16 cellular contexts compared by ENCODE assay signal in the genomic region with DNA sequence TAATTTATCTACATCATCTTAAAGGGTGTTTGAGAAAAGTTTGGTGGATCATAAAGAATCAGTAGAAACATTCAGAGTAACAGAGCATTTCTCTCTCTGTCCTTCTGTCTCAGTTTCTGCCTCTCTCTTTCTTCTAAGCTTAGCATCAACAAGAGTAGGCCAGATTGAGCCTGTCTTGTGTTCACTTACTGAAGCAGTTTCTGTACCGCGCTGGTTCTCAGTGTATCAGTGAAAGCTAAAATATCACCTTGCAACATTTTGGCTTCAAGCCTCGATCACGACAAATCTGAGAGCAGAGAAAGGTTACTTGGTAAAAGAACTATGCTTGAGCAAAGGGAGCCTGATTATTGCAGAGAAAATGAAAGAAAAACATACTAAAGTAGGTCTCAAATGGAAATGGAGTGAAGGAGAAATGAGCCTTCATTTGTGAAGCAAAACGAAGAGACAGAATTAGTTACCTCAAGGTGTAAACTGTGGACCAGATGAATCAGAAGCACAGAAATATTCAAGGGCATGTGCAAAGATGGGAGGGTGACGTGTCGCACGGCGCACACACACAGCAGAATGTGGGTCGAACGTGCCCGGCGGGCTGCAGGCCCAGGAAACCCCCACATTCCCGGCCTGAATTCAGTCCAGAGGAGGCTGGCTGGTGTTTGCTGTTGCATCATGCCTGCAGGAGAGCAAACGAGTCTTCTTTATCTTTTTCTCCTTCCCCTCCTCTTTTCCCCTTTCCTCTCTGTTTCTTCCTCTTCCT.
A peak's percentile ranks its signal among the peaks of the same experiment; 100 is the strongest.
DNase-seq lines count a peak whose midpoint lies in the region; ATAC-seq, FAIRE-seq and TF ChIP-seq lines count a peak whose summit lies in the region.
"Had no signal": no experiment of that assay in that cellular context is flagged by ENCODE, and none has a peak within 500 bp of the region (broad histone marks: within the 10 kb centered on the region; RNA-seq: fewer than 3 reads in every experiment).

No MANE protein-coding gene starts in this region.

- H3K36me3 ChIP-seq in K562 (ENCODE audit: control insufficient read depth, insufficient read depth, low read length) (no peaks in the 10 kb centered on the region), keratinocyte (ENCODE audit: control insufficient read depth in 2 of 2, extremely low read depth in 1 of 2, insufficient read depth in 2 of 2, low read length in 2 of 2) (no peaks in the 10 kb centered on the region)

- no peak for FAIRE-seq in K562 (lab: Jason Lieb, UNC)
- FAIRE-seq in keratinocyte (lab: Jason Lieb, UNC): peak; percentile 55

- peak; percentile 29 for DNase-seq in Ammon's horn (ENCODE audit: low spot score)
- no peak for DNase-seq in K562 (ENCODE audit: extremely low read depth in 1 of 4, low spot score in 3 of 4)
- no peak for DNase-seq in keratinocyte (ENCODE audit: low read depth, low spot score)
- peak; percentile 63 for DNase-seq in renal cortical epithelial cell (ENCODE audit: low read depth)
- DNase-seq in GM13977 (ENCODE audit: low spot score): no peak
- DNase-seq: KG1, NCI-H1092 treated with DMSO at 0.1 percent for 48 hours, NCI-H1694 treated with DMSO at 0.1 percent for 48 hours, NCI-H345, NCI-H69 had no signal

- in situ Hi-C loops in K562 (cut with MboI) (no loop called here), GM13977 (cut with MboI; ENCODE audit: low pct_unique_long_range_greater_than_20kb, low sequenced_read_pairs, unreplicated experiment) (no loop called here)

- no peak overlapping the region for H3K4me2 ChIP-seq in K562 (ENCODE audit: insufficient read depth, low read length)
- H3K4me2 ChIP-seq in keratinocyte (ENCODE audit: control insufficient read depth, extremely low read depth, insufficient read depth, low read depth, low read length): peak overlapping the region; percentile 50

- no TSS peak for BruUV-seq in K562 (replicated peaks; lab: Mats Ljungman, UMichigan)

- H3K27ac ChIP-seq in K562 (ENCODE audit: extremely low read depth, low read depth, low read length): no peak overlapping the region
- H3K27ac ChIP-seq in keratinocyte (ENCODE audit: control insufficient read depth, insufficient read depth, low read length): no peak overlapping the region
- H3K27ac ChIP-seq: C4-2B had no signal

- no peaks in the 10 kb centered on the region for H3K4me1 ChIP-seq in K562 (replicated peaks in 1 of 2; ENCODE audit: control insufficient read depth in 2 of 2, insufficient read depth in 2 of 2, low read length in 2 of 2)
- H3K4me1 ChIP-seq in keratinocyte (ENCODE audit: control insufficient read depth, extremely low read depth, insufficient read depth, low read length): peaks cover 4% of the 10 kb centered on the region

- ATAC-seq in K562: peak; percentile 34; the same call in 2 of the 3 replicates
- ATAC-seq in GM19463 (IDR thresholded peaks at IDR 0.05; ENCODE audit: unreplicated experiment): no peak
- no peak for ATAC-seq in GM19452 (IDR thresholded peaks at IDR 0.05; ENCODE audit: unreplicated experiment)
- no peak for ATAC-seq in HG03108 (IDR thresholded peaks at IDR 0.05; ENCODE audit: unreplicated experiment)
- ATAC-seq: Panc1, Right ventricle myocardium inferior had no signal

- WGBS in K562 (ENCODE audit: insufficient coverage, low coverage, missing lambda C conversion rate): 3% methylated on average over 15 of the region's 15 CpGs

- no peaks in the 10 kb centered on the region for H4K20me1 ChIP-seq in K562 (replicated peaks; ENCODE audit: control insufficient read depth, insufficient read depth, low read length)
- no peaks in the 10 kb centered on the region for H4K20me1 ChIP-seq in keratinocyte (ENCODE audit: control insufficient read depth, extremely low read depth, insufficient read depth, low read length)

- TF ChIP-seq POLR2A in K562 (conservative IDR thresholded peaks at IDR 0.05): no peak

- CTCF ChIA-PET in K562 (lab: Yijun Ruan, JAX; ENCODE audit: low intra/inter-chr PET ratio): no interaction called here

- H3K79me2 ChIP-seq in K562 (ENCODE audit: control insufficient read depth, insufficient read depth, low read length) (no peaks in the 10 kb centered on the region), keratinocyte (ENCODE audit: control insufficient read depth, insufficient read depth, low read length) (no peaks in the 10 kb centered on the region)

- H3K9me1 ChIP-seq in K562 (ENCODE audit: control insufficient read depth, insufficient read depth, low read length) (no peaks in the 10 kb centered on the region), keratinocyte (ENCODE audit: control insufficient read depth, extremely low read depth, insufficient read depth, low read length) (no peaks in the 10 kb centered on the region)

- H3K9ac ChIP-seq in K562 (ENCODE audit: insufficient read depth in 1 of 2, low read depth in 2 of 2, low read length in 2 of 2) (no peak overlapping the region), keratinocyte (ENCODE audit: control insufficient read depth, extremely low read depth, insufficient read depth, low read length) (no peak overlapping the region)

- POLR2A ChIA-PET in K562 (lab: Yijun Ruan, JAX): no interaction called here

- TF ChIP-seq EP300 in K562 (IDR thresholded peaks at IDR 0.05; ENCODE audit: low read length): no peak

- intact Hi-C loops in K562 (cut with micrococcal nuclease): no loop called here

- peak overlapping the region; percentile 47 for H2AFZ ChIP-seq in K562 (ENCODE audit: low read depth, low read length)
- H2AFZ ChIP-seq in keratinocyte (ENCODE audit: control insufficient read depth, low read length): peak overlapping the region; percentile 87

- H3K9me3 ChIP-seq in K562 (replicated peaks; ENCODE audit: control insufficient read depth, insufficient read depth, low read depth, low read length): no peaks in the 10 kb centered on the region
- H3K9me3 ChIP-seq in keratinocyte (ENCODE audit: control insufficient read depth, low read depth, low read length): no peaks in the 10 kb centered on the region

- no peak overlapping the region for H3K4me3 ChIP-seq in K562
- H3K4me3 ChIP-seq in keratinocyte (ENCODE audit: control insufficient read depth in 2 of 3, extremely low read depth in 1 of 3, insufficient read depth in 2 of 3, low read depth in 1 of 3, low read length in 3 of 3): peak overlapping the region in 1 of 3 experiments; percentile 19

- peaks cover 28 to 43% of the 10 kb centered on the region in 2 experiments for H3K27me3 ChIP-seq in K562 (ENCODE audit: control insufficient read depth in 2 of 2, insufficient read depth in 2 of 2, low read length in 2 of 2)
- H3K27me3 ChIP-seq in keratinocyte (ENCODE audit: control insufficient read depth, extremely low read depth, insufficient read depth, low read length): no peaks in the 10 kb centered on the region

- TF ChIP-seq CTCF in K562 (IDR thresholded peaks at IDR 0.05 in 2 of 3, conservative IDR thresholded peaks at IDR 0.05 in 1 of 3; ENCODE audit: insufficient read depth in 2 of 3, low read depth in 1 of 3, low read length in 3 of 3) (no peak), keratinocyte (optimal IDR thresholded peaks at IDR 0.05 in 1 of 3, IDR thresholded peaks at IDR 0.05 in 1 of 3, conservative IDR thresholded peaks at IDR 0.05 in 1 of 3; ENCODE audit: extremely low read depth in 1 of 3, insufficient read depth in 2 of 3, low read length in 3 of 3) (no peak), GM13977 (IDR thresholded peaks at IDR 0.05; ENCODE audit: extremely low read depth, insufficient read depth, missing control alignments) (no peak)

- dilution Hi-C loops in keratinocyte (cut with MboI; ENCODE audit: extremely low pct_ligation_motif_present, low sequenced_read_pairs): no loop called here

- no peak for TF ChIP-seq RAD21 in K562 (CRISPR knock-in tag; conservative IDR thresholded peaks at IDR 0.05 in 1 of 2, IDR thresholded peaks at IDR 0.05 in 1 of 2)

TF ChIP-seq in K562, 482 proteins besides CTCF, POLR2A, EP300 and RAD21 (continues in another document):
- TF ChIP-seq RBM15 (IDR thresholded peaks at IDR 0.05; ENCODE audit: insufficient read depth, low read length): no peak
- TF ChIP-seq, protein P1, sequence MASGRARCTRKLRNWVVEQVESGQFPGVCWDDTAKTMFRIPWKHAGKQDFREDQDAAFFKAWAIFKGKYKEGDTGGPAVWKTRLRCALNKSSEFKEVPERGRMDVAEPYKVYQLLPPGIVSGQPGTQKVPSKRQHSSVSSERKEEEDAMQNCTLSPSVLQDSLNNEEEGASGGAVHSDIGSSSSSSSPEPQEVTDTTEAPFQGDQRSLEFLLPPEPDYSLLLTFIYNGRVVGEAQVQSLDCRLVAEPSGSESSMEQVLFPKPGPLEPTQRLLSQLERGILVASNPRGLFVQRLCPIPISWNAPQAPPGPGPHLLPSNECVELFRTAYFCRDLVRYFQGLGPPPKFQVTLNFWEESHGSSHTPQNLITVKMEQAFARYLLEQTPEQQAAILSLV (tag; IDR thresholded peaks at IDR 0.05): 0 out of 2 replicates have a peak, but pooled peaks have one; percentile 13
- TF ChIP-seq, protein P2, sequence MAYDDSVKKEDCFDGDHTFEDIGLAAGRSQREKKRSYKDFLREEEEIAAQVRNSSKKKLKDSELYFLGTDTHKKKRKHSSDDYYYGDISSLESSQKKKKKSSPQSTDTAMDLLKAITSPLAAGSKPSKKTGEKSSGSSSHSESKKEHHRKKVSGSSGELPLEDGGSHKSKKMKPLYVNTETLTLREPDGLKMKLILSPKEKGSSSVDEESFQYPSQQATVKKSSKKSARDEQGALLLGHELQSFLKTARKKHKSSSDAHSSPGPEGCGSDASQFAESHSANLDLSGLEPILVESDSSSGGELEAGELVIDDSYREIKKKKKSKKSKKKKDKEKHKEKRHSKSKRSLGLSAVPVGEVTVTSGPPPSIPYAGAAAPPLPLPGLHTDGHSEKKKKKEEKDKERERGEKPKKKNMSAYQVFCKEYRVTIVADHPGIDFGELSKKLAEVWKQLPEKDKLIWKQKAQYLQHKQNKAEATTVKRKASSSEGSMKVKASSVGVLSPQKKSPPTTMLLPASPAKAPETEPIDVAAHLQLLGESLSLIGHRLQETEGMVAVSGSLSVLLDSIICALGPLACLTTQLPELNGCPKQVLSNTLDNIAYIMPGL (CRISPR knock-in tag; IDR thresholded peaks at IDR 0.05): no peak
- TF ChIP-seq RNF2 (IDR thresholded peaks at IDR 0.05): peak; percentile 15; the same call in 1 of the 2 replicates
- TF ChIP-seq, protein P3, sequence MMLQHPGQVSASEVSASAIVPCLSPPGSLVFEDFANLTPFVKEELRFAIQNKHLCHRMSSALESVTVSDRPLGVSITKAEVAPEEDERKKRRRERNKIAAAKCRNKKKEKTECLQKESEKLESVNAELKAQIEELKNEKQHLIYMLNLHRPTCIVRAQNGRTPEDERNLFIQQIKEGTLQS (IDR thresholded peaks at IDR 0.05): peak; percentile 40; the same call in 1 of the 2 replicates
- TF ChIP-seq, protein P3 (CRISPR knock-in tag; conservative IDR thresholded peaks at IDR 0.05): no peak

Comparison
In these comparisons a context has a peak if more than half of its experiments do, and no peak if none do; other contexts are left out.
1. DNase-seq: peak in Ammon's horn (single experiment) and renal cortical epithelial cell (single experiment); none in K562 (0 of 4), keratinocyte (single experiment) and GM13977 (single experiment).